1 cellular context compared by ENCODE assay signal in genomic region chr2:164842624-164842966, GRCh38.
TF ChIP-seq lines count a peak whose summit lies in the region.

No MANE protein-coding gene starts in this region.

TF ChIP-seq in HepG2, 621 proteins besides CTCF, POLR2A, EP300 and RAD21 (continued from another document):
- TF ChIP-seq ZSCAN5A (CRISPR knock-in tag; IDR thresholded peaks at IDR 0.05; ENCODE audit: borderline replicate concordance) (0 out of 2 replicates have a peak, but pooled peaks have one; percentile 11), ZBTB40 (IDR thresholded peaks at IDR 0.05) (peak; percentile 90), ZBTB40 (CRISPR knock-in tag; IDR thresholded peaks at IDR 0.05) (no peak), ZNF816 (CRISPR knock-in tag; IDR thresholded peaks at IDR 0.05; ENCODE audit: borderline replicate concordance) (peak; percentile 42; the same call in 1 of the 2 replicates)
